In the genomic region with DNA sequence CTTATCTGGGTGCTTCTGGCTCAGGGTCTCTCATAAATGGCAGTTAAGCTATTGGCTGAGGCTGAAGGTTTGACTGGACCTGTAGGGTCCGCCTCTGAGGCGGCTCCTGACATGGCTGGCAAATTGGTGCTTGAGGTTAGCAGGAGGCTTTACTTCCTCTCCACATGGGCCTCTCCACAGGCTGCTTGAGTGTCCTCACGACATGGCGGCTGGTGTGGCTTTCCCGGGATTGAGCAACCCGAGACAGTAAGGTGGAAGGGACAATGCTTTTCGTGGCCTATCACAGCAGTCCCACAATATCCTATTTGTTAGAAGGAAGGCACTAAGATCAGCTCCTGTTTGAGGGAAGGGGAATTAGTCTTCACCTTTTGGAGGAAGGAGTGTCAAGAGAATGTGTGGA, we compare ENCODE assay signal across 1 cellular context.
TF ChIP-seq lines count a peak whose summit lies in the region.

No MANE protein-coding gene starts in this region.

TF ChIP-seq in K562, 482 proteins besides CTCF, POLR2A, EP300 and RAD21:
- TF ChIP-seq PCBP1 (IDR thresholded peaks at IDR 0.05; ENCODE audit: low read depth, low read length, poor library complexity, severe bottlenecking): no peak
- TF ChIP-seq YY1 (IDR thresholded peaks at IDR 0.05; ENCODE audit: borderline replicate concordance in 1 of 3, control insufficient read depth in 1 of 3, extremely low read depth in 1 of 3, insufficient read depth in 3 of 3, insufficient read length in 1 of 3, insufficient replicate concordance in 2 of 3, low read depth in 1 of 3, low read length in 2 of 3): peak in 2 of 3 experiments; percentile 43 to 71
- peak; percentile 43; the same call in 1 of the 2 replicates for TF ChIP-seq CEBPB (tag; IDR thresholded peaks at IDR 0.05)
